ENCODE assay signal across 8 cellular contexts in genomic region chr10:7410800-7411670, GRCh38. TPM values are rescaled to one million over a fixed set of nuclear protein-coding genes. Genes with fewer than 3 reads are reported as not detected.
DNase-seq lines count a peak whose midpoint lies in the region; ATAC-seq lines count a peak whose summit lies in the region.

SFMBT2 (minus strand) TSS chr10:7411034; CDS start chr10:7381898, 29,136 bp downstream.

- H3K79me2 ChIP-seq in GM23248 (ENCODE audit: insufficient read depth): no peaks in the 10 kb centered on the region

- no peaks in the 10 kb centered on the region for H4K20me1 ChIP-seq in GM23248 (ENCODE audit: insufficient read depth)

- 1% methylated on average over 39 to 74 of the region's 74 CpGs for WGBS in GM23248 (ENCODE audit: low coverage in 1 of 2, low lambda C conversion rate in 2 of 2, missing lambda C conversion rate in 2 of 2), 2 experiments

- peak within 1 kb of the TSS; percentile 90 for H2AFZ ChIP-seq in GM23248

- no peak within 1 kb of the TSS for H3K27ac ChIP-seq in GM23248

- no peaks in the 10 kb centered on the region for H3K9me2 ChIP-seq in GM23248 (ENCODE audit: insufficient read depth)

- no peaks in the 10 kb centered on the region for H3F3A ChIP-seq in GM23248 (ENCODE audit: insufficient read depth)

- H3K36me3 ChIP-seq in GM23248 (ENCODE audit: low read depth): no peaks in the 10 kb centered on the region

- DNase-seq in G401 (ENCODE audit: low spot score) (peak; percentile 75), GM23248 (peak; percentile 77), NAMALWA (ENCODE audit: low spot score) (peak; percentile 82), dedifferentiated amniotic fluid mesenchymal stem cell (ENCODE audit: extremely low spot score) (peak; percentile 31), left colon (peak; percentile 34 to 49), GM19240 (ENCODE audit: insufficient read length, low spot score) (no peak)
- peak; percentile 74 for DNase-seq in activated CD4-positive, alpha-beta T cell treated with anti-CD3 and anti-CD28 coated beads for 48 hours
- peak; percentile 67 to 69 for DNase-seq in stimulated activated CD4-positive, alpha-beta T cell treated with anti-CD3 and anti-CD28 coated beads, Interleukin-2, amount 100 ng/mL, for 24 hours

- in situ Hi-C loops in G401 (cut with HindIII; ENCODE audit: low sequenced_read_pairs): no loop called here
- in situ Hi-C loops in GM23248 (cut with MboI): loop anchor here (25.0 kb wide), 2 partner anchors 749 to 974 kb away; no protein-coding TSS in a partner anchor

- H3K4me3 ChIP-seq in GM23248: peak within 1 kb of the TSS; percentile 89

- H3K9ac ChIP-seq in GM23248: peak within 1 kb of the TSS; percentile 41

- peaks cover 52% of the 10 kb centered on the region for H3K27me3 ChIP-seq in GM23248 (replicated peaks; ENCODE audit: insufficient read depth)

- no peaks in the 10 kb centered on the region for H3K9me3 ChIP-seq in GM23248 (ENCODE audit: low read depth)

- peak; percentile 64 for ATAC-seq in left colon

- no peaks in the 10 kb centered on the region for H3K4me1 ChIP-seq in GM23248 (ENCODE audit: insufficient read depth)

- peak within 1 kb of the TSS; percentile 73 for H3K4me2 ChIP-seq in GM23248 (ENCODE audit: unreplicated experiment)

- intact Hi-C loops in left colon (cut with DNase I, micrococcal nuclease): loop anchor here in 1 of 2 donors (10.0 kb wide), 1 partner anchor 746 kb away; no protein-coding TSS in a partner anchor

RNA-seq across cellular contexts. Expression of gene SFMBT2, which starts in this region (rescaled TPM):
- 0.06 TPM in 1 of 2 replicates, not detected in the other for total RNA-seq in G401 (2014; rRNA removed; shearing (Covaris generic))
- 0.13 and 0.22 TPM in 2 replicates for total RNA-seq in GM23248 (2014; rRNA removed; shearing (Covaris generic))
- polyA plus RNA-seq in GM23248 (2016; fragmentation: Nextera tagmentation; extraction: Ambion mirVana): 0.06 TPM in 1 of 2 replicates, not detected in the other
- 1 to 10 TPM; 3.4 to 7.5 TPM for total RNA-seq in left colon

Comparison
In these comparisons a context has a peak if more than half of its experiments do, and no peak if none do; other contexts are left out.
1. Peak in DNase-seq in G401; RNA of the gene not detected or under 1 TPM.
2. Peak in DNase-seq, H3K4me3 ChIP-seq, H3K9ac ChIP-seq and H3K4me2 ChIP-seq in GM23248; RNA of the gene not detected or under 1 TPM.